15 cellular contexts compared by ENCODE assay signal in genomic region chr4:8538703-8539567, GRCh38. TPM values are rescaled to one million over a fixed set of nuclear protein-coding genes. Genes with fewer than 3 reads are reported as not detected.
DNase-seq lines count a peak whose midpoint lies in the region; FAIRE-seq and TF ChIP-seq lines count a peak whose summit lies in the region.
"Had no signal": no experiment of that assay in that cellular context is flagged by ENCODE, and none has a peak within 500 bp of the region (broad histone marks: within the 10 kb centered on the region; RNA-seq: fewer than 3 reads in every experiment).

No MANE protein-coding gene starts in this region.

- peak; percentile 99 for FAIRE-seq in bronchial epithelial cell (lab: Jason Lieb, UNC)

- DNase-seq in Caco-2: no peak
- peak; percentile 51 for DNase-seq in NCI-H226
- peak; percentile 93 for DNase-seq in bronchial epithelial cell (ENCODE audit: low read depth)
- DNase-seq in mucosa of gallbladder (ENCODE audit: low spot score): peak; percentile 26
- no peak for DNase-seq in esophagus muscularis mucosa (ENCODE audit: extremely low spot score)
- DNase-seq in NCI-H1105 (lab: John Stamatoyannopoulos, UW): no peak
- no peak for DNase-seq in immature natural killer cell
- DNase-seq in OCI-M2 (lab: John Stamatoyannopoulos, UW; ENCODE audit: unreplicated experiment): no peak
- DNase-seq: CD8-positive, alpha-beta memory T cell; foreskin melanocyte; NCI-H1105 treated with DMSO at 0.1 percent for 48 hours; NCI-H82; testis had no signal

- H3K27ac ChIP-seq in esophagus muscularis mucosa (replicated peaks in 1 of 4): no peak overlapping the region
- H3K27ac ChIP-seq: prostate gland, testis had no signal

- H3K9me3 ChIP-seq in Caco-2 (peaks cover 9% of the 10 kb centered on the region), esophagus muscularis mucosa (no peaks in the 10 kb centered on the region)
- H3K9me3 ChIP-seq: prostate gland, testis had no signal

- H3K36me3 ChIP-seq in Caco-2 (ENCODE audit: control insufficient read depth, insufficient read depth, low read length): no peaks in the 10 kb centered on the region; the same call in 1 of the 2 replicates
- H3K36me3 ChIP-seq in bronchial epithelial cell (ENCODE audit: control insufficient read depth, insufficient read depth, low read length): no peaks in the 10 kb centered on the region
- no peaks in the 10 kb centered on the region for H3K36me3 ChIP-seq in esophagus muscularis mucosa
- H3K36me3 ChIP-seq: prostate gland had no signal

- TF ChIP-seq POLR2A in esophagus muscularis mucosa (IDR thresholded peaks at IDR 0.05; ENCODE audit: low read depth): no peak

- BruUV-seq in Caco-2 (replicated peaks; lab: Mats Ljungman, UMichigan): no TSS peak

- H3K4me1 Mint-ChIP-seq in Caco-2 (ENCODE audit: low read depth, unreplicated experiment) (peaks cover 14% of the 10 kb centered on the region), immature natural killer cell (no peaks in the 10 kb centered on the region)

- H3K27me3 ChIP-seq in Caco-2 (replicated peaks; ENCODE audit: control insufficient read depth, insufficient read depth, low read length): no peaks in the 10 kb centered on the region
- no peaks in the 10 kb centered on the region for H3K27me3 ChIP-seq in bronchial epithelial cell (ENCODE audit: control insufficient read depth, insufficient read depth, low read length)
- H3K27me3 ChIP-seq in esophagus muscularis mucosa: no peaks in the 10 kb centered on the region
- H3K27me3 ChIP-seq: testis had no signal

- TF ChIP-seq EP300 in esophagus muscularis mucosa (IDR thresholded peaks at IDR 0.05): no peak

- no peaks in the 10 kb centered on the region for H3K27me3 Mint-ChIP-seq in Caco-2 (ENCODE audit: insufficient read depth, unreplicated experiment)
- H3K27me3 Mint-ChIP-seq in immature natural killer cell (ENCODE audit: low read depth in 3 of 3): peaks cover 0 to 2% (median 0%) of the 10 kb centered on the region in 3 donors

- POLR2A ChIA-PET in Caco-2 (lab: Charles Lee): no interaction called here

- no peak for TF ChIP-seq CTCF in Caco-2 (IDR thresholded peaks at IDR 0.05; ENCODE audit: insufficient read depth in 1 of 2, low read depth in 1 of 2, low read length in 1 of 2, severe bottlenecking in 1 of 2, unreplicated experiment in 1 of 2)
- TF ChIP-seq CTCF in bronchial epithelial cell (IDR thresholded peaks at IDR 0.05; ENCODE audit: insufficient read depth, low read length, severe bottlenecking): no peak
- TF ChIP-seq CTCF in esophagus muscularis mucosa (IDR thresholded peaks at IDR 0.05): no peak

- peaks cover 16% of the 10 kb centered on the region for H3K36me3 Mint-ChIP-seq in Caco-2 (ENCODE audit: insufficient read depth, unreplicated experiment)
- no peaks in the 10 kb centered on the region for H3K36me3 Mint-ChIP-seq in immature natural killer cell
- H3K36me3 Mint-ChIP-seq: CD8-positive, alpha-beta memory T cell had no signal

- no peak overlapping the region for H3K4me3 Mint-ChIP-seq in Caco-2 (ENCODE audit: unreplicated experiment)
- H3K4me3 Mint-ChIP-seq in immature natural killer cell: no peak overlapping the region

- H3K27ac Mint-ChIP-seq in Caco-2 (ENCODE audit: unreplicated experiment) (peak overlapping the region; percentile 13), immature natural killer cell (peak overlapping the region in 1 of 6 donors; percentile 58)

- H3K4me3 ChIP-seq in Caco-2 (ENCODE audit: low read depth, low read length) (no peak overlapping the region), bronchial epithelial cell (ENCODE audit: low read depth, low read length) (no peak overlapping the region), esophagus muscularis mucosa (no peak overlapping the region)
- H3K4me3 ChIP-seq: prostate gland, testis had no signal

- H3K4me1 ChIP-seq in Caco-2 (peaks cover 15% of the 10 kb centered on the region), esophagus muscularis mucosa (peaks cover 0 to 17% (median 15%) of the 10 kb centered on the region in 4 donors)

- no peaks in the 10 kb centered on the region for H3K9me3 Mint-ChIP-seq in Caco-2 (ENCODE audit: unreplicated experiment)
- H3K9me3 Mint-ChIP-seq in immature natural killer cell: no peaks in the 10 kb centered on the region

- CTCF ChIA-PET in Caco-2 (lab: Charles Lee): no interaction called here

- intact Hi-C loops in Caco-2 (cut with micrococcal nuclease; ENCODE audit: unreplicated experiment) (no loop called here), esophagus muscularis mucosa (cut with DNase I) (loop anchor here (10.0 kb wide), 1 partner anchor 56 kb away; the partner anchor contains the start of gene CPZ)

- 82% methylated on average over 11 of the region's 15 CpGs for WGBS in esophagus muscularis mucosa

RNA-seq across cellular contexts. Expression of gene GPR78, which starts 41.3 kb away (rescaled TPM):
- 0.68 and 0.79 TPM in 2 replicates for total RNA-seq in Caco-2 (2022)
- total RNA-seq in bronchial epithelial cell: under 0.01 and 0.51 TPM in 2 replicates
- total RNA-seq in mucosa of gallbladder: 0.29 TPM
- total RNA-seq in esophagus muscularis mucosa: not detected
- polyA plus RNA-seq in immature natural killer cell: not detected
- total RNA-seq: CD8-positive, alpha-beta memory T cell; lung microvascular endothelial cell had no signal
- polyA plus RNA-seq: CD8-positive, alpha-beta memory T cell had no signal

RNA-seq across cellular contexts. Expression of gene CPZ, which starts 53.6 kb away (rescaled TPM):
- total RNA-seq in Caco-2 (2022) (5.2 and 7.7 TPM in 2 replicates), bronchial epithelial cell (0.26 TPM in 1 of 2 replicates, not detected in the other), mucosa of gallbladder (6.3 TPM), esophagus muscularis mucosa (1 to 10 TPM in 3 of 4 donors, under 1 TPM in 1; 0.42 to 2.7 (median 2.2) TPM)
- polyA plus RNA-seq in immature natural killer cell: not detected
- total RNA-seq: CD8-positive, alpha-beta memory T cell; lung microvascular endothelial cell had no signal
- polyA plus RNA-seq: CD8-positive, alpha-beta memory T cell had no signal

Comparison
In these comparisons a context has a peak if more than half of its experiments do, and no peak if none do; other contexts are left out.
1. DNase-seq: peak in NCI-H226 (single experiment), bronchial epithelial cell (single experiment) and mucosa of gallbladder (single experiment); none in Caco-2 (0 of 2), esophagus muscularis mucosa (single experiment), NCI-H1105 (single experiment), immature natural killer cell (0 of 3) and OCI-M2 (single experiment).